8 cellular contexts compared by ENCODE assay signal in genomic region chr7:75418292-75418858, GRCh38. TPM values are rescaled to one million over a fixed set of nuclear protein-coding genes. Genes with fewer than 3 reads are reported as not detected.
A peak's percentile ranks its signal among the peaks of the same experiment; 100 is the strongest.
DNase-seq lines count a peak whose midpoint lies in the region; ATAC-seq and TF ChIP-seq lines count a peak whose summit lies in the region.
"Not testable (repeated sequence)": the region's sequence is repeated elsewhere in the genome, so short reads cannot be mapped to it uniquely, and the experiment has no call there.

No MANE protein-coding gene starts in this region.

- H3K36me3 ChIP-seq in SK-N-SH (replicated peaks in 1 of 2; ENCODE audit: control insufficient read depth in 1 of 2, insufficient read depth in 2 of 2, low read length in 1 of 2), result peaks cover 4 to 21% of the 10 kb centered on the region in 2 experiments
- peaks cover 0 to 52% of the 10 kb centered on the region in 2 donors for H3K36me3 ChIP-seq in left lung
- not testable (repeated sequence) for H3K36me3 ChIP-seq in mucosa of descending colon (ENCODE audit: low read depth)

- not testable (repeated sequence) for H4K91ac ChIP-seq in H9 (ENCODE audit: insufficient read length, low read depth, low read length)

- H2BK15ac ChIP-seq in H9 (ENCODE audit: low read depth, low read length), result not testable (repeated sequence)

- not testable (repeated sequence) for TF ChIP-seq EP300 in SK-N-SH (IDR thresholded peaks at IDR 0.05; ENCODE audit: borderline replicate concordance in 1 of 2, low read depth in 1 of 2, low read length in 1 of 2)

- H2BK120ac ChIP-seq in H9 (ENCODE audit: low read depth, low read length, poor library complexity, severe bottlenecking), result not testable (repeated sequence)

- H3K27me3 Mint-ChIP-seq in H9 (ENCODE audit: low read depth), result not testable (repeated sequence)

- H3K27ac ChIP-seq in 22Rv1; H9 (ENCODE audit: insufficient read length, low read depth, low read length); SK-N-SH (ENCODE audit: low read depth in 2 of 2, low read length in 1 of 2); foreskin keratinocyte; left lung: not testable (repeated sequence)

- POLR2A ChIA-PET in SK-N-SH (lab: Yijun Ruan, JAX), result not testable (repeated sequence)

- H2BK20ac ChIP-seq in H9 (ENCODE audit: low read depth, low read length, poor library complexity, severe bottlenecking), result not testable (repeated sequence)

- not testable (repeated sequence) for H3K4me1 Mint-ChIP-seq in H9

- H3K79me2 ChIP-seq in H9 (ENCODE audit: insufficient read depth, low read length); SK-N-SH (ENCODE audit: insufficient read depth): not testable (repeated sequence)

- CTCF ChIA-PET in SK-N-SH (lab: Yijun Ruan, JAX), result not testable (repeated sequence)

- H3K9me2 ChIP-seq in SK-N-SH, result not testable (repeated sequence)

- not testable (repeated sequence) for H3K4me3 Mint-ChIP-seq in H9

- H3K4me3 ChIP-seq in SK-N-SH (ENCODE audit: low read depth in 2 of 2, low read length in 1 of 2); left lung; mucosa of descending colon: not testable (repeated sequence)

- not testable (repeated sequence) for H2AFZ ChIP-seq in H9 (ENCODE audit: low read length); SK-N-SH (ENCODE audit: low read depth)

- no CpG with 5 or more reads among the region's 20 CpGs for WGBS in H9 (ENCODE audit: extremely low coverage, insufficient read length, low lambda C conversion rate)
- WGBS in SK-N-SH (ENCODE audit: low lambda C conversion rate), result 95% methylated on average over 12 of the region's 20 CpGs

- TF ChIP-seq RAD21 in SK-N-SH (IDR thresholded peaks at IDR 0.05; ENCODE audit: low read length), result not testable (repeated sequence)

- not testable (repeated sequence) for H2BK5ac ChIP-seq in H9 (ENCODE audit: insufficient read length, low read length)

- not testable (repeated sequence) for H3K4me2 ChIP-seq in H9 (ENCODE audit: insufficient read depth, insufficient read length, low read length); SK-N-SH

- not testable (repeated sequence) for H3K27ac Mint-ChIP-seq in H9

- H3K23me2 ChIP-seq in H9 (ENCODE audit: insufficient read length, low read depth, low read length, poor library complexity, severe bottlenecking), result not testable (repeated sequence)

- not testable (repeated sequence) for H3K9me3 Mint-ChIP-seq in H9

- H3T11ph ChIP-seq in H9 (ENCODE audit: low read length), result not testable (repeated sequence)

- not testable (repeated sequence) for H3K18ac ChIP-seq in H9 (ENCODE audit: insufficient read length, low read depth, low read length)

- not testable (repeated sequence) for H4K5ac ChIP-seq in H9 (ENCODE audit: insufficient read length, low read depth, low read length)

- H4K20me1 ChIP-seq in H9 (ENCODE audit: control insufficient read depth, insufficient read depth, insufficient read length); SK-N-SH (ENCODE audit: insufficient read depth): not testable (repeated sequence)

- not testable (repeated sequence) for H3K23ac ChIP-seq in H9 (ENCODE audit: insufficient read length, low read depth, low read length)

- H3K27me3 ChIP-seq in H9 (ENCODE audit: insufficient read depth, low read length); SK-N-SH (ENCODE audit: insufficient read depth); foreskin keratinocyte; left lung: not testable (repeated sequence)

- H3K79me1 ChIP-seq in H9 (ENCODE audit: insufficient read depth, low read depth, low read length, poor library complexity, severe bottlenecking), result not testable (repeated sequence)

- H3K9ac ChIP-seq in H9 (ENCODE audit: extremely low read depth, insufficient read length, low read length); SK-N-SH: not testable (repeated sequence)

- not testable (repeated sequence) for H3F3A ChIP-seq in SK-N-SH (replicated peaks; ENCODE audit: insufficient read depth)

- TF ChIP-seq CTCF in 22Rv1 (IDR thresholded peaks at IDR 0.05) (peak; percentile 61), SK-N-SH (IDR thresholded peaks at IDR 0.05) (peak; percentile 23; the same call in 1 of the 2 replicates), foreskin keratinocyte (conservative IDR thresholded peaks at IDR 0.05) (peak; percentile 46)
- not testable (repeated sequence) for TF ChIP-seq CTCF in H9 (conservative IDR thresholded peaks at IDR 0.05); left lung (IDR thresholded peaks at IDR 0.05); mucosa of descending colon (IDR thresholded peaks at IDR 0.05)

- not testable (repeated sequence) for H2AK5ac ChIP-seq in H9 (ENCODE audit: insufficient read length, low read length)

- H3K4me1 ChIP-seq in H9 (ENCODE audit: insufficient read depth, low read length); foreskin keratinocyte; left lung; mucosa of descending colon (ENCODE audit: low read depth): not testable (repeated sequence)
- peaks cover 0 to 11% of the 10 kb centered on the region in 2 experiments; a peak in 1 of 4 replicates for H3K4me1 ChIP-seq in SK-N-SH (ENCODE audit: control insufficient read depth in 1 of 2, insufficient read depth in 2 of 2, low read depth in 1 of 2, low read length in 1 of 2)

- H3K36me3 Mint-ChIP-seq in H9 (ENCODE audit: insufficient read depth in 1 of 3, low read depth in 3 of 3), result peaks cover 11 to 37% (median 36%) of the 10 kb centered on the region in 3 experiments

- not testable (repeated sequence) for H3K56ac ChIP-seq in H9 (ENCODE audit: insufficient read length, low read depth, low read length)

- DNase-seq in H9, result peak; percentile 6
- not testable (repeated sequence) for DNase-seq in SK-N-SH, foreskin keratinocyte, left lung, mucosa of descending colon
- peak; percentile 53 for DNase-seq in activated CD8-positive, alpha-beta memory T cell treated with anti-CD3 and anti-CD28 coated beads for 24 hours
- peak; percentile 17 for DNase-seq in stimulated activated CD8-positive, alpha-beta memory T cell treated with anti-CD3 and anti-CD28 coated beads, Interleukin-4, amount 100 ng/mL, for 48 hours

- H3K9me3 ChIP-seq in H9 (ENCODE audit: control insufficient read depth, low read depth, low read length); SK-N-SH; left lung; mucosa of descending colon: not testable (repeated sequence)

- H3K14ac ChIP-seq in H9 (ENCODE audit: insufficient read depth, low read length), result not testable (repeated sequence)

- not testable (repeated sequence) for H4K8ac ChIP-seq in H9 (replicated peaks; ENCODE audit: insufficient read length, low read depth, low read length)

- not testable (repeated sequence) for H2BK12ac ChIP-seq in H9 (ENCODE audit: insufficient read length, low read depth, low read length)

- H3K4ac ChIP-seq in H9 (ENCODE audit: low read depth, low read length), result not testable (repeated sequence)

- intact Hi-C loops in left lung (cut with DNase I); mucosa of descending colon (cut with DNase I, micrococcal nuclease): not testable (repeated sequence)

- peak; percentile 20 for ATAC-seq in foreskin keratinocyte
- ATAC-seq in left lung, result peak; percentile 33
- peak; percentile 72 for ATAC-seq in mucosa of descending colon

RNA-seq across cellular contexts. Expression of gene TRIM73, which starts 22.9 kb away (rescaled TPM):
- 2.7 and 2.9 TPM in 2 replicates for total RNA-seq in H9 (2021)
- 1.3 and 1.6 TPM in 2 replicates for polyA plus RNA-seq in SK-N-SH (2012; rRNA removed)
- 0.24 and 0.42 TPM in 2 replicates for polyA plus RNA-seq in SK-N-SH (2012; cell fraction: cytosol; rRNA removed)
- polyA plus RNA-seq in SK-N-SH (2012; cell fraction: nucleus; rRNA removed), result 16.2 and 22.1 TPM in 2 replicates
- total RNA-seq in foreskin keratinocyte, result 0.37 and 0.39 TPM in 2 replicates
- polyA plus RNA-seq in foreskin keratinocyte, result 0.19 and 0.66 TPM in 2 replicates
- 1 to 10 TPM; 2.0 to 2.8 TPM for total RNA-seq in left lung
- 1 to 10 TPM; 3.2 to 5.7 (median 4.3) TPM for total RNA-seq in mucosa of descending colon

Comparison
In these comparisons a context has a peak if more than half of its experiments do, and no peak if none do; other contexts are left out.
1. ATAC-seq: peak in every context shown above with its lines; median percentile 72 in mucosa of descending colon; 33 in left lung; 20 in foreskin keratinocyte.